ENCODE assay signal across 9 cellular contexts in the genomic region with DNA sequence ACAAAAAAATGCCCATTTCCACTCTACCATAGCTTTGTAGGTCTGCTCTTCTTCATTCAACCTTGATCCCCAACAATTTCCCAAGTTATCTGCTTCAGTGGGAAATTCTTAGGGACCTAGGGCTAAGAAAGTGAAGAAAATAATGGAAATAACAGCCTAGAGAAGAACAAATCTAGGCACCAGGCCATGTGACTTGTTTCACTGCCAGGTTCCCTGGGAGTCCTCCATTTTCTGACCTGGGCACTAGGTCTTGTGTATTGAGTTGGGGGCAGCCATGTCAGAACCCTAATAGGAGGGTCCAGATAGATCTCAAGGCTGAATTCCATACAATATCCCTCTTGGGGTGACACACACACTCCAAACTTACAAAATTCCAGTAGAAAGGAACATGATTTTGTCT.
DNase-seq lines count a peak whose midpoint lies in the region; ATAC-seq and TF ChIP-seq lines count a peak whose summit lies in the region.
"Had no signal": no experiment of that assay in that cellular context is flagged by ENCODE, and none has a peak within 500 bp of the region (broad histone marks: within the 10 kb centered on the region; RNA-seq: fewer than 3 reads in every experiment).

No MANE protein-coding gene starts in this region.

- peaks cover 6% of the 10 kb centered on the region for H3K79me2 ChIP-seq in hepatocyte

- ATAC-seq in HG03378 (IDR thresholded peaks at IDR 0.05; ENCODE audit: unreplicated experiment) = no peak
- ATAC-seq: left cardiac atrium had no signal

- H3K9me3 ChIP-seq in BLaER1 (no peaks in the 10 kb centered on the region), hepatocyte (ENCODE audit: low read depth) (no peaks in the 10 kb centered on the region)

- H3K4me3 ChIP-seq in BLaER1 (peak overlapping the region; percentile 61), hepatocyte (no peak overlapping the region)

- H3K27me3 ChIP-seq in BLaER1 (peaks cover 5% of the 10 kb centered on the region; the same call in 1 of the 2 replicates), hepatocyte (no peaks in the 10 kb centered on the region)

- H3K36me3 ChIP-seq in BLaER1 (peaks cover 14% of the 10 kb centered on the region), hepatocyte (replicated peaks; ENCODE audit: insufficient read depth, low read depth) (no peaks in the 10 kb centered on the region)

- peak overlapping the region; percentile 71 for H3K27ac ChIP-seq in BLaER1
- H3K27ac ChIP-seq in hepatocyte = no peak overlapping the region

- peak; percentile 39 for DNase-seq in ELF-1 (ENCODE audit: low read depth, low spot score)
- peak; percentile 50 for DNase-seq in RKO (ENCODE audit: low spot score)
- no peak for DNase-seq in hepatocyte (ENCODE audit: low spot score)
- DNase-seq in GF-D8 (lab: John Stamatoyannopoulos, UW) = no peak
- DNase-seq in activated CD4-positive, alpha-beta T cell treated with anti-CD3 and anti-CD28 coated beads, Interleukin-2, amount 50 U/mL, for 1 hour = no peak
- DNase-seq in osteocyte (ENCODE audit: extremely low spot score, unreplicated experiment) = no peak
- DNase-seq: left cardiac atrium had no signal

- peak overlapping the region; percentile 68 for H3K4me2 ChIP-seq in BLaER1
- peak overlapping the region; percentile 51 for H3K4me2 ChIP-seq in hepatocyte

- H3K4me1 Mint-ChIP-seq in osteocyte (ENCODE audit: unreplicated experiment) = peaks cover 15% of the 10 kb centered on the region

- no peaks in the 10 kb centered on the region for H3K9me2 ChIP-seq in hepatocyte (replicated peaks; ENCODE audit: insufficient read depth)

- no peaks in the 10 kb centered on the region for H3K9me3 Mint-ChIP-seq in osteocyte (ENCODE audit: unreplicated experiment)

- H3K9ac ChIP-seq in BLaER1 = peak overlapping the region; percentile 64

- H3K36me3 Mint-ChIP-seq in osteocyte (ENCODE audit: unreplicated experiment) = no peaks in the 10 kb centered on the region

- no peak overlapping the region for H2AFZ ChIP-seq in hepatocyte

- H4K20me1 ChIP-seq in BLaER1 = peaks cover 75% of the 10 kb centered on the region
- no peaks in the 10 kb centered on the region for H4K20me1 ChIP-seq in hepatocyte (ENCODE audit: insufficient read depth, poor library complexity, severe bottlenecking)

- H3K4me1 ChIP-seq in BLaER1 (peaks cover 36% of the 10 kb centered on the region), hepatocyte (ENCODE audit: insufficient read depth) (no peaks in the 10 kb centered on the region)

- H3K4me3 Mint-ChIP-seq in osteocyte (ENCODE audit: unreplicated experiment) = no peak overlapping the region

- no peaks in the 10 kb centered on the region for H3K27me3 Mint-ChIP-seq in osteocyte (ENCODE audit: unreplicated experiment)

- TF ChIP-seq CTCF in hepatocyte (IDR thresholded peaks at IDR 0.05; ENCODE audit: poor library complexity) (no peak), osteocyte (IDR thresholded peaks at IDR 0.05) (no peak)

- no peak overlapping the region for H3K27ac Mint-ChIP-seq in osteocyte (ENCODE audit: unreplicated experiment)

Comparison
In these comparisons a context has a peak if more than half of its experiments do, and no peak if none do; other contexts are left out.
1. DNase-seq: peak in ELF-1 (single experiment) and RKO (single experiment); none in hepatocyte (single experiment), GF-D8 (single experiment), activated CD4-positive, alpha-beta T cell treated with anti-CD3 and anti-CD28 coated beads, Interleukin-2, amount 50 U/mL, for 1 hour (single experiment) and osteocyte (single experiment).